28 cellular contexts compared by ENCODE assay signal in genomic region chr1:40704817-40705733, GRCh38. TPM values are rescaled to one million over a fixed set of nuclear protein-coding genes. Genes with fewer than 3 reads are reported as not detected.
DNase-seq lines count a peak whose midpoint lies in the region; ATAC-seq, FAIRE-seq and TF ChIP-seq lines count a peak whose summit lies in the region.
"Had no signal": no experiment of that assay in that cellular context is flagged by ENCODE, and none has a peak within 500 bp of the region (broad histone marks: within the 10 kb centered on the region; RNA-seq: fewer than 3 reads in every experiment).

No MANE protein-coding gene starts in this region.

- H3K9ac ChIP-seq in GM12878 (ENCODE audit: control insufficient read depth, insufficient read depth, low read length) = no peak overlapping the region

- no peaks in the 10 kb centered on the region for H3K9me3 ChIP-seq in CD4-positive, CD25-positive, alpha-beta regulatory T cell (ENCODE audit: control insufficient read depth in 2 of 2, low read length in 2 of 2)
- H3K9me3 ChIP-seq in GM12878 (replicated peaks; ENCODE audit: control insufficient read depth, insufficient read depth, low read length) = no peaks in the 10 kb centered on the region; the same call in 2 of the 3 replicates
- H3K9me3 ChIP-seq: ovary, right atrium auricular region, testis had no signal

- H3K4me3 Mint-ChIP-seq in CD4-positive, CD25-positive, alpha-beta regulatory T cell = no peak overlapping the region
- H3K4me3 Mint-ChIP-seq in mesothelial cell of epicardium = no peak overlapping the region
- H3K4me3 Mint-ChIP-seq: activated CD8-positive, alpha-beta T cell treated with anti-CD3 and anti-CD28 coated beads for 36 hours; CD14-positive monocyte had no signal

- H3K27ac Mint-ChIP-seq in CD4-positive, CD25-positive, alpha-beta regulatory T cell = peak overlapping the region in 2 of 3 donors; percentile 39 to 82
- H3K27ac Mint-ChIP-seq in mesothelial cell of epicardium = peak overlapping the region; percentile 26

- no peaks in the 10 kb centered on the region for H3K27me3 ChIP-seq in CD4-positive, CD25-positive, alpha-beta regulatory T cell (ENCODE audit: control insufficient read depth, insufficient read depth, low read length)
- no peaks in the 10 kb centered on the region for H3K27me3 ChIP-seq in GM12878 (replicated peaks in 1 of 2; ENCODE audit: control insufficient read depth in 2 of 2, insufficient read depth in 2 of 2, low read length in 1 of 2)
- H3K27me3 ChIP-seq: dorsolateral prefrontal cortex, ovary, right atrium auricular region, testis had no signal

- intact Hi-C loops in GM12878 (cut with micrococcal nuclease; ENCODE audit: unreplicated experiment) = no loop called here

- TF ChIP-seq CTCF in GM12878 (IDR thresholded peaks at IDR 0.05 in 2 of 3, conservative IDR thresholded peaks at IDR 0.05 in 1 of 3; ENCODE audit: control insufficient read depth in 2 of 3, extremely low read depth in 1 of 3, insufficient read depth in 1 of 3, low read depth in 3 of 3, low read length in 3 of 3) = no peak
- no peak for TF ChIP-seq CTCF in mesothelial cell of epicardium (IDR thresholded peaks at IDR 0.05; ENCODE audit: unreplicated experiment)

- no peak overlapping the region for H3K27ac ChIP-seq in CD4-positive, CD25-positive, alpha-beta regulatory T cell (ENCODE audit: insufficient read depth, low read length, poor library complexity, severe bottlenecking)
- no peak overlapping the region for H3K27ac ChIP-seq in GM12878 (ENCODE audit: control insufficient read depth, insufficient read depth)
- H3K27ac ChIP-seq: dorsolateral prefrontal cortex, ovary, testis had no signal

- H3K4me1 ChIP-seq in CD4-positive, CD25-positive, alpha-beta regulatory T cell (ENCODE audit: control insufficient read depth, insufficient read depth, low read length, poor library complexity, severe bottlenecking) = peaks cover 45% of the 10 kb centered on the region
- H3K4me1 ChIP-seq in GM12878 (ENCODE audit: control insufficient read depth, insufficient read depth, low read length) = peaks cover 32% of the 10 kb centered on the region

- peaks cover 5% of the 10 kb centered on the region for H3K36me3 Mint-ChIP-seq in CD4-positive, CD25-positive, alpha-beta regulatory T cell
- H3K36me3 Mint-ChIP-seq in mesothelial cell of epicardium = no peaks in the 10 kb centered on the region
- H3K36me3 Mint-ChIP-seq: naive thymus-derived CD8-positive, alpha-beta T cell had no signal

- peaks cover 0 to 1% (median 0%) of the 10 kb centered on the region in 7 donors for H3K9me3 Mint-ChIP-seq in CD4-positive, CD25-positive, alpha-beta regulatory T cell
- H3K9me3 Mint-ChIP-seq in mesothelial cell of epicardium = no peaks in the 10 kb centered on the region
- H3K9me3 Mint-ChIP-seq: activated CD8-positive, alpha-beta T cell treated with anti-CD3 and anti-CD28 coated beads for 36 hours; CD14-positive monocyte; naive thymus-derived CD8-positive, alpha-beta T cell had no signal

- no peak for FAIRE-seq in GM12878 (lab: Jason Lieb, UNC)
- no peak for FAIRE-seq in urothelium cell line (lab: Jason Lieb, UNC)
- FAIRE-seq: G401.6 had no signal

- H4K20me1 ChIP-seq in GM12878 (ENCODE audit: control insufficient read depth, insufficient read depth) = no peaks in the 10 kb centered on the region

- no peak for ATAC-seq in CD4-positive, CD25-positive, alpha-beta regulatory T cell (ENCODE audit: low read depth in 2 of 2)
- ATAC-seq in GM12878 (no peak), GM21381 (IDR thresholded peaks at IDR 0.05; ENCODE audit: unreplicated experiment) (no peak), GM19328 (IDR thresholded peaks at IDR 0.05; ENCODE audit: unreplicated experiment) (no peak)
- ATAC-seq: activated CD4-positive, CD25-positive, alpha-beta regulatory T cell treated with anti-CD3 and anti-CD28 coated beads, Interleukin-2, amount 50 U/mL, for 24 hours; activated CD8-positive, alpha-beta T cell treated with anti-CD3 and anti-CD28 coated beads for 36 hours; naive thymus-derived CD8-positive, alpha-beta T cell had no signal

- no peaks in the 10 kb centered on the region for H3K27me3 Mint-ChIP-seq in CD4-positive, CD25-positive, alpha-beta regulatory T cell
- H3K27me3 Mint-ChIP-seq in mesothelial cell of epicardium (ENCODE audit: low read depth) = no peaks in the 10 kb centered on the region
- H3K27me3 Mint-ChIP-seq: activated CD8-positive, alpha-beta T cell treated with anti-CD3 and anti-CD28 coated beads for 36 hours; naive thymus-derived CD8-positive, alpha-beta T cell had no signal

- H3K4me1 Mint-ChIP-seq in CD4-positive, CD25-positive, alpha-beta regulatory T cell = peaks cover 35 to 71% (median 44%) of the 10 kb centered on the region in 4 donors
- H3K4me1 Mint-ChIP-seq in mesothelial cell of epicardium = peaks cover 28% of the 10 kb centered on the region

- SMC1A ChIA-PET in GM12878 (lab: Charles Lee; ENCODE audit: uncharacterized antibody, unreplicated experiment) = interaction anchor here (1.0 to 7.3 kb wide), 7 partner anchors 9 to 69 kb away, joined by 3 to 108 read pairs (median 8); partner anchors contain the start of gene NFYC

- H3K4me2 ChIP-seq in GM12878 (ENCODE audit: control insufficient read depth, insufficient read depth) = no peak overlapping the region

- no TSS peak for BruUV-seq in GM12878 (replicated peaks; lab: Mats Ljungman, UMichigan)

- CTCF ChIA-PET in GM12878 (lab: Yijun Ruan, JAX) = interaction anchor here (0.9 to 7.9 kb wide), 3 partner anchors 13 to 68 kb away, joined by 3 to 51 read pairs (median 4); partner anchors contain the start of gene NFYC

- TF ChIP-seq RAD21 in Ishikawa (IDR thresholded peaks at IDR 0.05; ENCODE audit: low read depth) (no peak), GM12878 (IDR thresholded peaks at IDR 0.05; ENCODE audit: insufficient read depth, low read depth, low read length) (no peak)

- TF ChIP-seq POLR2A in GM12878 (IDR thresholded peaks at IDR 0.05; ENCODE audit: low read depth, low read length) = no peak

- H3K79me2 ChIP-seq in GM12878 (ENCODE audit: control insufficient read depth, insufficient read depth, low read length) = peaks cover 92% of the 10 kb centered on the region

- H3K36me3 ChIP-seq in CD4-positive, CD25-positive, alpha-beta regulatory T cell (ENCODE audit: control insufficient read depth, insufficient read depth, low read length) = no peaks in the 10 kb centered on the region
- H3K36me3 ChIP-seq in GM12878 (ENCODE audit: control insufficient read depth in 2 of 2, insufficient read depth in 2 of 2, low read length in 1 of 2) = no peaks in the 10 kb centered on the region; a peak in 1 of 4 replicates
- H3K36me3 ChIP-seq: ovary, right atrium auricular region had no signal

- WGBS in GM12878 (ENCODE audit: insufficient coverage, insufficient replicate concordance, low lambda C conversion rate, missing lambda C conversion rate) = 76% methylated on average over 3 of the region's 3 CpGs

- POLR2A ChIA-PET in GM12878 (lab: Charles Lee) = interaction anchor here (12.7 kb wide), 1 partner anchor 11 kb away, joined by 244 read pairs; the partner anchor contains the start of gene NFYC

- no peak overlapping the region for H3K4me3 ChIP-seq in CD4-positive, CD25-positive, alpha-beta regulatory T cell (ENCODE audit: low read depth, low read length)
- no peak overlapping the region for H3K4me3 ChIP-seq in GM12878
- H3K4me3 ChIP-seq: dorsolateral prefrontal cortex, ovary, right atrium auricular region, testis had no signal

- DNase-seq in CD4-positive, CD25-positive, alpha-beta regulatory T cell = no peak
- DNase-seq in GM12878 (ENCODE audit: low read depth, low spot score) (no peak), mesothelial cell of epicardium (ENCODE audit: low spot score in 2 of 2, unreplicated experiment in 2 of 2) (no peak), urothelium cell line (ENCODE audit: low spot score) (no peak), D341Med (ENCODE audit: low spot score) (no peak)
- DNase-seq: activated CD8-positive, alpha-beta T cell treated with anti-CD3 and anti-CD28 coated beads for 36 hours; activated effector memory CD4-positive, alpha-beta T cell treated with anti-CD3 and anti-CD28 coated beads, Interleukin-2, amount 50 U/mL, for 16 hours; cerebellar nuclear complex; dorsolateral prefrontal cortex; H7; naive thymus-derived CD8-positive, alpha-beta T cell; NCI-H1092; NCI-H187 treated with DMSO at 0.1 percent for 48 hours; NCI-H345; ovary; SHP77 treated with DMSO at 0.1 percent for 48 hours; stimulated activated CD4-positive, alpha-beta T cell treated with anti-CD3 and anti-CD28 coated beads, Interleukin-12 subunit alpha, Interleukin-12 subunit beta, amount 100 ng/mL, for 4 hours; stimulated activated CD4-positive, alpha-beta T cell treated with anti-CD3 and anti-CD28 coated beads, Interleukin-4, amount 100 ng/mL, for 4 hours; stimulated activated naive CD4-positive, alpha-beta T cell treated with Interleukin-2 at 50 U/mL for 16 hours; SW 1271; testis had no signal

- in situ Hi-C loops in GM12878 (cut with MboI) = no loop called here

- no peak overlapping the region for H2AFZ ChIP-seq in GM12878 (ENCODE audit: control insufficient read depth, low read depth, low read length)

- RAD21 ChIA-PET in GM12878 (lab: Charles Lee; ENCODE audit: unreplicated experiment) = interaction anchor here (7.3 kb wide), 1 partner anchor 14 kb away, joined by 67 read pairs; the partner anchor contains the start of gene NFYC

- TF ChIP-seq EP300 in Ishikawa (IDR thresholded peaks at IDR 0.05; ENCODE audit: borderline replicate concordance) (no peak), GM12878 (IDR thresholded peaks at IDR 0.05; ENCODE audit: borderline replicate concordance in 1 of 2, control insufficient read depth in 1 of 2, low read depth in 2 of 2, low read length in 2 of 2) (no peak)

RNA-seq across cellular contexts. Expression of gene NFYC, which starts 13.6 kb away (rescaled TPM):
- total RNA-seq in CD4-positive, CD25-positive, alpha-beta regulatory T cell = 61.1 TPM
- 10 to 100 TPM; 51.2 to 59.0 (median 56.1) TPM for polyA plus RNA-seq in CD4-positive, CD25-positive, alpha-beta regulatory T cell
- total RNA-seq in GM12878 (2013; cell fraction: nucleolus; rRNA removed) = 74.6 and 83.3 TPM in 2 replicates
- total RNA-seq in GM12878 (2014; rRNA removed) (43.1 and 49.0 TPM in 2 replicates), GM12878 (2014; rRNA removed; fragmentation: Illumina TruSeq; extraction: Trizol) (24.2 and 26.0 TPM in 2 replicates), GM12878 (2021) (55.0 and 66.6 TPM in 2 replicates), mesothelial cell of epicardium (91.0 to 101 TPM (median 91.2 TPM) in 3 replicates)
- 26.9 TPM for polyA plus RNA-seq in GM12878 (2011; ENCODE audit: low read depth)
- polyA plus RNA-seq in GM12878 (2011; rRNA removed) (57.7 and 84.2 TPM in 2 replicates), GM12878 (2014; fragmentation: Illumina TruSeq; extraction: Trizol) (52.5 and 69.7 TPM in 2 replicates), GM12878 (2014; fragmentation: Nextera tagmentation; extraction: Ambion mirVana) (1 to 10 TPM; 4.3 to 6.9 TPM), GM12878 (2014; rRNA removed) (64.2 and 78.5 TPM in 2 replicates), GM12878 (2016; fragmentation: Nextera tagmentation; extraction: Ambion mirVana) (10 to 100 TPM; 64.1 to 70.1 TPM)
- polyA plus RNA-seq in GM12878 (2011; cell fraction: cytosol; rRNA removed) = 88.5 and 135 TPM in 2 replicates
- polyA plus RNA-seq in GM12878 (2011; cell fraction: nucleus; rRNA removed) = 125 and 128 TPM in 2 replicates
- polyA plus RNA-seq in GM12878 (2012) = 39.3 and 46.7 TPM in 2 replicates
- 119 and 120 TPM in 2 replicates for polyA minus RNA-seq in GM12878 (2011; rRNA and poly(A)+ RNA removed)
- 33.4 and 50.1 TPM in 2 replicates for polyA minus RNA-seq in GM12878 (2011; cell fraction: cytosol; rRNA and poly(A)+ RNA removed)
- 59.2 and 107 TPM in 2 replicates for polyA minus RNA-seq in GM12878 (2011; cell fraction: nucleus; rRNA and poly(A)+ RNA removed)

RNA-seq across cellular contexts. Expression of gene RIMS3, which starts 39.6 kb away (rescaled TPM):
- 3.8 TPM for total RNA-seq in CD4-positive, CD25-positive, alpha-beta regulatory T cell
- 1 to 10 TPM; 1.0 to 3.3 (median 1.6) TPM for polyA plus RNA-seq in CD4-positive, CD25-positive, alpha-beta regulatory T cell
- total RNA-seq in GM12878 (2013; cell fraction: nucleolus; rRNA removed) = 0.34 and 0.46 TPM in 2 replicates
- total RNA-seq in GM12878 (2014; rRNA removed) (0.45 and 0.49 TPM in 2 replicates), GM12878 (2014; rRNA removed; fragmentation: Illumina TruSeq; extraction: Trizol) (0.32 and 0.36 TPM in 2 replicates), GM12878 (2021) (0.74 and 0.93 TPM in 2 replicates), mesothelial cell of epicardium (12.5 to 13.0 TPM (median 12.9 TPM) in 3 replicates)
- 0.09 TPM for polyA plus RNA-seq in GM12878 (2011; ENCODE audit: low read depth)
- polyA plus RNA-seq in GM12878 (2011; rRNA removed) (3.9 and 4.7 TPM in 2 replicates), GM12878 (2014; fragmentation: Illumina TruSeq; extraction: Trizol) (0.43 and 0.59 TPM in 2 replicates), GM12878 (2014; fragmentation: Nextera tagmentation; extraction: Ambion mirVana) (under 1 TPM; 0.02 to 0.09 TPM), GM12878 (2014; rRNA removed) (0.31 and 0.52 TPM in 2 replicates), GM12878 (2016; fragmentation: Nextera tagmentation; extraction: Ambion mirVana) (1 to 10 TPM in 1 of 2 experiments, under 1 TPM in 1; 0.29 to 1.0 TPM)
- 4.1 and 4.9 TPM in 2 replicates for polyA plus RNA-seq in GM12878 (2011; cell fraction: cytosol; rRNA removed)
- polyA plus RNA-seq in GM12878 (2011; cell fraction: nucleus; rRNA removed) = 18.5 and 21.9 TPM in 2 replicates
- polyA plus RNA-seq in GM12878 (2012) = 0.14 and 0.17 TPM in 2 replicates
- polyA minus RNA-seq in GM12878 (2011; rRNA and poly(A)+ RNA removed) = 6.5 and 8.8 TPM in 2 replicates
- polyA minus RNA-seq in GM12878 (2011; cell fraction: cytosol; rRNA and poly(A)+ RNA removed) = 2.8 and 3.2 TPM in 2 replicates
- polyA minus RNA-seq in GM12878 (2011; cell fraction: nucleus; rRNA and poly(A)+ RNA removed) = 1.9 and 2.5 TPM in 2 replicates
